In the genomic region with DNA sequence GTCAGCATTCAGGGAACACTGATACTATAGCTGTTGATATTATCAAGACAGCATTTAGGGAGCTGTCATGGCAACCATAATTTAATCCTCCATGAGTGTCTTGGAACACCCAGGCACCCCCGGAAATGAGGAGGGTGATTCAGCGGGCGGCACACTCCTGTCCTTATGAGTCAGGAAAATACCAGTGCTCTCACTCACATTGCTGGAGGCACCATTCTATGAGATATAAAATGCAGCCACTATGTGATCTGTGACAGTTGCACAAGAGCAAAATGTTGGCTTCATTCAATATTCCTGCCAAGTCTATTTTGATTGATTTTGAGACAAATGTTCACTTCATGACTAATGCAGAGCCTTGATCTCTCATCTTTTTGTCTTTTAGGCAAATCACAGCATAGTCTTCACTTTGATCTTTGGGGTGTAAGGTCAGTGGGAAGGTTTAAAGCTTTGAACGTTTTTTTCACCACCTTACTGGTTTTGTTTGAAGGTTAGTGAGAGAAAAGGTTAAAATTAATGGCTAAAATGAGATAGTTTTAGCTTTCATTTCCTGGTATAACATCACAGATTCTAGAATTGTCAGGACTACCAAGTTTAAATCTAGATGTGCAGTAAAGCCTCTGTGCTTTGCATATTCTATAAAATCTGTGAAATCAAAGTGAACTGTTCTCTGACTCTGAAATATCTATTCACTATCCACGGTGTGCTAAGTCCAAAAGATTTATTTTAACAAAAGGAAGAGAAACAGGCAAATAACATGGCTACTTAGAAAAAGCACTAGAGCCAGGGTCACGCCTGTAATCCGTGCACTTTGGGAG, we compare ENCODE assay signal across 8 cellular contexts. TPM values are rescaled to one million over a fixed set of nuclear protein-coding genes. Genes with fewer than 3 reads are reported as not detected.
DNase-seq lines count a peak whose midpoint lies in the region; ATAC-seq and TF ChIP-seq lines count a peak whose summit lies in the region.

No MANE protein-coding gene starts in this region.

- no peaks in the 10 kb centered on the region for H3K27me3 Mint-ChIP-seq in activated T-cell treated with anti-CD3 and anti-CD28 coated beads, Interleukin-2, amount 50 U/mL, for 4 hours (ENCODE audit: low read depth)

- H3K9me2 ChIP-seq in OCI-LY1 (ENCODE audit: low read depth, low read length): no peaks in the 10 kb centered on the region

- peak overlapping the region; percentile 18; the same call in 1 of the 2 replicates for H2AFZ ChIP-seq in OCI-LY1 (ENCODE audit: low read length)

- H3K36me3 Mint-ChIP-seq in activated T-cell treated with anti-CD3 and anti-CD28 coated beads, Interleukin-2, amount 50 U/mL, for 4 hours (ENCODE audit: insufficient read depth): no peaks in the 10 kb centered on the region

- DNase-seq in GM04504 (ENCODE audit: low read depth) (peak; percentile 94), putamen (ENCODE audit: low spot score) (peak; percentile 47), Right ventricle myocardium superior (no peak), DMS153 (lab: John Stamatoyannopoulos, UW) (no peak)
- no peak for DNase-seq in activated T-cell treated with anti-CD3 and anti-CD28 coated beads, Interleukin-2, amount 50 U/mL, for 4 hours

- H3K79me2 ChIP-seq in OCI-LY1 (ENCODE audit: insufficient read depth, low read length): no peaks in the 10 kb centered on the region

- TF ChIP-seq CTCF in OCI-LY1 (IDR thresholded peaks at IDR 0.05; ENCODE audit: low read length): no peak

- peaks cover 7% of the 10 kb centered on the region for H3K4me1 Mint-ChIP-seq in activated T-cell treated with anti-CD3 and anti-CD28 coated beads, Interleukin-2, amount 50 U/mL, for 4 hours (ENCODE audit: low read depth)

- H3K36me3 ChIP-seq in OCI-LY1 (ENCODE audit: insufficient read depth, low read length): no peaks in the 10 kb centered on the region

- no peaks in the 10 kb centered on the region for H3K9me3 Mint-ChIP-seq in activated T-cell treated with anti-CD3 and anti-CD28 coated beads, Interleukin-2, amount 50 U/mL, for 4 hours

- peak; percentile 98 for ATAC-seq in esophagus mucosa
- no peak for ATAC-seq in activated T-cell treated with anti-CD3 and anti-CD28 coated beads, Interleukin-2, amount 50 U/mL, for 4 hours
- no peak for ATAC-seq in Right ventricle myocardium superior (ENCODE audit: poor library complexity)
- ATAC-seq in GM21423 (IDR thresholded peaks at IDR 0.05; ENCODE audit: unreplicated experiment): no peak

- H3K9me3 ChIP-seq in OCI-LY1 (ENCODE audit: low read length): no peaks in the 10 kb centered on the region

- peaks cover 28% of the 10 kb centered on the region for H3K4me1 ChIP-seq in OCI-LY1 (ENCODE audit: insufficient read depth, low read length, severe bottlenecking)

- H3K4me3 ChIP-seq in OCI-LY1 (ENCODE audit: low read depth, low read length, poor library complexity, severe bottlenecking): no peak overlapping the region

- no peaks in the 10 kb centered on the region for H4K20me1 ChIP-seq in OCI-LY1 (ENCODE audit: insufficient read depth, low read length)

- intact Hi-C loops in Right ventricle myocardium superior (cut with DNase I): no loop called here

- no peaks in the 10 kb centered on the region for H3K27me3 ChIP-seq in OCI-LY1 (ENCODE audit: insufficient read depth, low read length)

- H3K4me3 Mint-ChIP-seq in activated T-cell treated with anti-CD3 and anti-CD28 coated beads, Interleukin-2, amount 50 U/mL, for 4 hours: no peak overlapping the region

- H3K9ac ChIP-seq in OCI-LY1 (ENCODE audit: low read length): no peak overlapping the region

- H3F3A ChIP-seq in OCI-LY1 (ENCODE audit: insufficient read depth, low read length): peaks cover 4% of the 10 kb centered on the region; the same call in 1 of the 2 replicates

- H3K27ac ChIP-seq in OCI-LY1 (ENCODE audit: low read depth, low read length, poor library complexity, severe bottlenecking): peak overlapping the region; percentile 26

- peak overlapping the region; percentile 35; the same call in 1 of the 2 replicates for H3K4me2 ChIP-seq in OCI-LY1 (ENCODE audit: low read length)

RNA-seq across cellular contexts. Expression of gene ARHGAP12, which starts 12.4 kb away (rescaled TPM):
- total RNA-seq in esophagus mucosa: 11.2 TPM
- 1 to 10 TPM; 3.3 to 4.2 (median 3.9) TPM for total RNA-seq in activated T-cell treated with anti-CD3 and anti-CD28 coated beads, Interleukin-2, amount 50 U/mL, for 4 hours
- 21.7 TPM for total RNA-seq in Right ventricle myocardium superior

Comparison
In these comparisons a context has a peak if more than half of its experiments do, and no peak if none do; other contexts are left out.
1. DNase-seq: peak in GM04504 (single experiment) and putamen (single experiment); none in activated T-cell treated with anti-CD3 and anti-CD28 coated beads, Interleukin-2, amount 50 U/mL, for 4 hours (single experiment), Right ventricle myocardium superior (single experiment) and DMS153 (single experiment).